In genomic region chr18:34866310-34866709, GRCh38 we compare ENCODE assay signal across 28 cellular contexts.
DNase-seq lines count a peak whose midpoint lies in the region; ATAC-seq and TF ChIP-seq lines count a peak whose summit lies in the region.
"Had no signal": no experiment of that assay in that cellular context is flagged by ENCODE, and none has a peak within 500 bp of the region (broad histone marks: within the 10 kb centered on the region; RNA-seq: fewer than 3 reads in every experiment).

No MANE protein-coding gene starts in this region.

- H3K4me1 ChIP-seq in vagina (peaks cover 6% of the 10 kb centered on the region), MM.1S (ENCODE audit: low read length) (no peaks in the 10 kb centered on the region; the same call in 1 of the 2 replicates)
- H3K4me1 ChIP-seq: upper lobe of left lung had no signal

- H3F3A ChIP-seq in MM.1S (ENCODE audit: insufficient read depth, low read length) = no peaks in the 10 kb centered on the region

- H3K27ac Mint-ChIP-seq in T-helper 2 cell treated with Interferon-gamma antibody and Interleukin-4, amounts not matched to agents 5 μg/mL and 100 μg/mL, for 36 hours = no peak overlapping the region
- H3K27ac Mint-ChIP-seq in activated naive CD8-positive, alpha-beta T cell treated with anti-CD3 and anti-CD28 coated beads for 36 hours = peak overlapping the region; percentile 94
- H3K27ac Mint-ChIP-seq: CD8-positive, alpha-beta T cell; immature natural killer cell; nephron progenitor cell; WTC11 had no signal

- H3K9me3 ChIP-seq in vagina (no peaks in the 10 kb centered on the region), MM.1S (replicated peaks; ENCODE audit: insufficient read depth, low read length) (no peaks in the 10 kb centered on the region)
- H3K9me3 ChIP-seq: heart right ventricle, left ventricle myocardium inferior, sigmoid colon, SK-N-SH, stomach, upper lobe of left lung had no signal

- H3K27me3 ChIP-seq in vagina (no peaks in the 10 kb centered on the region), MM.1S (replicated peaks; ENCODE audit: insufficient read depth, low read length) (no peaks in the 10 kb centered on the region)
- H3K27me3 ChIP-seq: dorsolateral prefrontal cortex, heart right ventricle, sigmoid colon, stomach, upper lobe of left lung had no signal

- no peaks in the 10 kb centered on the region for H3K9me2 ChIP-seq in MM.1S (replicated peaks; ENCODE audit: insufficient read depth, low read length)
- H3K9me2 ChIP-seq: SK-N-SH had no signal

- H3K4me3 Mint-ChIP-seq in T-helper 2 cell treated with Interferon-gamma antibody and Interleukin-4, amounts not matched to agents 5 μg/mL and 100 μg/mL, for 36 hours = peak overlapping the region; percentile 8
- peak overlapping the region; percentile 42 for H3K4me3 Mint-ChIP-seq in activated naive CD8-positive, alpha-beta T cell treated with anti-CD3 and anti-CD28 coated beads for 36 hours
- H3K4me3 Mint-ChIP-seq: CD8-positive, alpha-beta T cell; immature natural killer cell; nephron progenitor cell; WTC11 had no signal

- H3K9me3 Mint-ChIP-seq in T-helper 2 cell treated with Interferon-gamma antibody and Interleukin-4, amounts not matched to agents 5 μg/mL and 100 μg/mL, for 36 hours = no peaks in the 10 kb centered on the region
- H3K9me3 Mint-ChIP-seq in activated naive CD8-positive, alpha-beta T cell treated with anti-CD3 and anti-CD28 coated beads for 36 hours = peaks cover 4% of the 10 kb centered on the region
- H3K9me3 Mint-ChIP-seq: CD8-positive, alpha-beta T cell; immature natural killer cell; nephron progenitor cell; WTC11 had no signal

- peaks cover 8% of the 10 kb centered on the region for H3K27me3 Mint-ChIP-seq in T-helper 2 cell treated with Interferon-gamma antibody and Interleukin-4, amounts not matched to agents 5 μg/mL and 100 μg/mL, for 36 hours (ENCODE audit: low read depth)
- H3K27me3 Mint-ChIP-seq in activated naive CD8-positive, alpha-beta T cell treated with anti-CD3 and anti-CD28 coated beads for 36 hours = no peaks in the 10 kb centered on the region

- no peak for TF ChIP-seq CTCF in vagina (IDR thresholded peaks at IDR 0.05)
- TF ChIP-seq CTCF in MM.1S (IDR thresholded peaks at IDR 0.05; ENCODE audit: low read length) = no peak

- no peak for ATAC-seq in GM21825 (IDR thresholded peaks at IDR 0.05; ENCODE audit: unreplicated experiment)
- ATAC-seq: CD8-positive, alpha-beta T cell had no signal

- H3K36me3 ChIP-seq in vagina = no peaks in the 10 kb centered on the region
- no peaks in the 10 kb centered on the region for H3K36me3 ChIP-seq in MM.1S (replicated peaks; ENCODE audit: insufficient read depth, low read length)
- H3K36me3 ChIP-seq: stomach, upper lobe of left lung had no signal

- no peak for TF ChIP-seq POLR2A in vagina (IDR thresholded peaks at IDR 0.05)

- H2AFZ ChIP-seq in MM.1S (ENCODE audit: low read length) = no peak overlapping the region

- H3K4me2 ChIP-seq in MM.1S (ENCODE audit: low read depth, low read length) = no peak overlapping the region
- H3K4me2 ChIP-seq: SK-N-SH had no signal

- no peaks in the 10 kb centered on the region for H4K20me1 ChIP-seq in MM.1S (ENCODE audit: insufficient read depth, low read length)

- H3K36me3 Mint-ChIP-seq in T-helper 2 cell treated with Interferon-gamma antibody and Interleukin-4, amounts not matched to agents 5 μg/mL and 100 μg/mL, for 36 hours (ENCODE audit: low read depth) = no peaks in the 10 kb centered on the region
- peaks cover 9% of the 10 kb centered on the region for H3K36me3 Mint-ChIP-seq in activated naive CD8-positive, alpha-beta T cell treated with anti-CD3 and anti-CD28 coated beads for 36 hours
- H3K36me3 Mint-ChIP-seq: CD8-positive, alpha-beta T cell; immature natural killer cell; WTC11 had no signal

- H3K4me3 ChIP-seq in vagina = no peak overlapping the region
- H3K4me3 ChIP-seq in MM.1S (ENCODE audit: low read length) = no peak overlapping the region
- H3K4me3 ChIP-seq: heart right ventricle, left ventricle myocardium inferior, sigmoid colon, stomach, upper lobe of left lung had no signal

- DNase-seq in T-helper 2 cell treated with Interferon-gamma antibody and Interleukin-4, amounts not matched to agents 5 μg/mL and 100 μg/mL, for 36 hours (ENCODE audit: low spot score) = peak; percentile 40
- DNase-seq in T-helper 2 cell (no peak), vagina (ENCODE audit: extremely low spot score in 2 of 2) (no peak), MM.1S (no peak)
- peak; percentile 25 for DNase-seq in stimulated activated CD4-positive, alpha-beta T cell treated with anti-CD3 and anti-CD28 coated beads, Interleukin-1b, Interleukin-23, amount 100 ng/mL, for 48 hours
- no peak for DNase-seq in stimulated activated CD4-positive, alpha-beta T cell treated with anti-CD3 and anti-CD28 coated beads, Interleukin-2, amount 100 ng/mL, for 48 hours
- peak; percentile 46 for DNase-seq in activated naive CD8-positive, alpha-beta T cell treated with anti-CD3 and anti-CD28 coated beads for 36 hours
- DNase-seq: anterior cingulate cortex; caudate nucleus; CD8-positive, alpha-beta T cell; DMS79 treated with DMSO at 0.1 percent for 48 hours; dorsolateral prefrontal cortex; heart right ventricle; immature natural killer cell; left ventricle myocardium inferior; NCI-H2107; NCI-H524; nephron progenitor cell; posterior cingulate gyrus; sigmoid colon; stomach; T-helper 9 cell; upper lobe of left lung had no signal

- H3K27ac ChIP-seq in vagina (no peak overlapping the region), MM.1S (ENCODE audit: low read length) (no peak overlapping the region)
- H3K27ac ChIP-seq: 22Rv1, RWPE1, sigmoid colon, stomach, upper lobe of left lung had no signal

- no peaks in the 10 kb centered on the region for H3K79me2 ChIP-seq in MM.1S (ENCODE audit: low read length)

- intact Hi-C loops in vagina (cut with DNase I) = no loop called here

- no peak overlapping the region for H3K9ac ChIP-seq in MM.1S (ENCODE audit: low read length)
- H3K9ac ChIP-seq: SK-N-SH had no signal

- H3K4me1 Mint-ChIP-seq in T-helper 2 cell treated with Interferon-gamma antibody and Interleukin-4, amounts not matched to agents 5 μg/mL and 100 μg/mL, for 36 hours (ENCODE audit: low read depth) = peaks cover 24% of the 10 kb centered on the region
- peaks cover 44% of the 10 kb centered on the region for H3K4me1 Mint-ChIP-seq in activated naive CD8-positive, alpha-beta T cell treated with anti-CD3 and anti-CD28 coated beads for 36 hours

Comparison
In these comparisons a context has a peak if more than half of its experiments do, and no peak if none do; other contexts are left out.
1. DNase-seq: peak in T-helper 2 cell treated with Interferon-gamma antibody and Interleukin-4, amounts not matched to agents 5 μg/mL and 100 μg/mL, for 36 hours (single experiment), stimulated activated CD4-positive, alpha-beta T cell treated with anti-CD3 and anti-CD28 coated beads, Interleukin-1b, Interleukin-23, amount 100 ng/mL, for 48 hours (single experiment) and activated naive CD8-positive, alpha-beta T cell treated with anti-CD3 and anti-CD28 coated beads for 36 hours (single experiment); none in T-helper 2 cell (0 of 5), stimulated activated CD4-positive, alpha-beta T cell treated with anti-CD3 and anti-CD28 coated beads, Interleukin-2, amount 100 ng/mL, for 48 hours (0 of 2), vagina (0 of 2) and MM.1S (single experiment).